ENCODE assay signal across 8 cellular contexts in genomic region chr17:51153210-51154072, GRCh38. TPM values are rescaled to one million over a fixed set of nuclear protein-coding genes. Genes with fewer than 3 reads are reported as not detected.
A peak's percentile ranks its signal among the peaks of the same experiment; 100 is the strongest.
DNase-seq lines count a peak whose midpoint lies in the region; ATAC-seq and TF ChIP-seq lines count a peak whose summit lies in the region.

Gene NME1, plus strand, starts transcription at chr17:51153559. Its CDS starts 2,096 bp downstream, at chr17:51155655.

- H3K9me3 ChIP-seq in OCI-LY1 (ENCODE audit: low read length) (no peaks in the 10 kb centered on the region), mononuclear cell (ENCODE audit: low read depth, low read length) (no peaks in the 10 kb centered on the region)

- H3K79me2 ChIP-seq in OCI-LY1 (ENCODE audit: insufficient read depth, low read length), result peaks cover 37% of the 10 kb centered on the region

- DNase-seq in DMS114 treated with DMSO at 0.1 percent for 48 hours (lab: John Stamatoyannopoulos, UW; ENCODE audit: unreplicated experiment) (peak; percentile 97), HuH-7 (ENCODE audit: low spot score) (peak; percentile 97), epithelial cell of esophagus (ENCODE audit: low read depth) (peak; percentile 100)
- peak; percentile 100 for DNase-seq in activated CD8-positive, alpha-beta memory T cell treated with anti-CD3 and anti-CD28 coated beads, Interleukin-2, amount 50 U/mL, for 48 hours
- peak; percentile 88 to 96 for DNase-seq in stimulated activated CD8-positive, alpha-beta memory T cell treated with anti-CD3 and anti-CD28 coated beads, Interleukin-4, amount 100 ng/mL, for 1 hour (ENCODE audit: low read depth in 2 of 2, low spot score in 1 of 2)

- H4K20me1 ChIP-seq in OCI-LY1 (ENCODE audit: insufficient read depth, low read length), result no peaks in the 10 kb centered on the region

- H3F3A ChIP-seq in OCI-LY1 (ENCODE audit: insufficient read depth, low read length), result no peaks in the 10 kb centered on the region

- H3K9me2 ChIP-seq in OCI-LY1 (ENCODE audit: low read depth, low read length), result no peaks in the 10 kb centered on the region

- ATAC-seq in GM21515 (IDR thresholded peaks at IDR 0.05; ENCODE audit: unreplicated experiment), result peak; percentile 89

- H3K36me3 ChIP-seq in OCI-LY1 (ENCODE audit: insufficient read depth, low read length), result peaks cover 36% of the 10 kb centered on the region

- peak within 1 kb of the TSS; percentile 95 for H3K4me2 ChIP-seq in OCI-LY1 (ENCODE audit: low read length)

- H3K27me3 ChIP-seq in OCI-LY1 (ENCODE audit: insufficient read depth, low read length), result no peaks in the 10 kb centered on the region
- H3K27me3 ChIP-seq in mononuclear cell (ENCODE audit: insufficient read depth, low read length), result no peaks in the 10 kb centered on the region

- H3K27ac ChIP-seq in OCI-LY1 (ENCODE audit: low read depth, low read length, poor library complexity, severe bottlenecking), result peak within 1 kb of the TSS; percentile 37

- TF ChIP-seq CTCF in OCI-LY1 (IDR thresholded peaks at IDR 0.05; ENCODE audit: low read length) (peak; percentile 92), epithelial cell of esophagus (IDR thresholded peaks at IDR 0.05; ENCODE audit: insufficient read depth, low read depth, low read length, missing control alignments) (peak; percentile 94)

- H2AFZ ChIP-seq in OCI-LY1 (ENCODE audit: low read length), result no peak within 1 kb of the TSS

- H3K4me1 ChIP-seq in OCI-LY1 (ENCODE audit: insufficient read depth, low read length, severe bottlenecking) (peaks cover 26% of the 10 kb centered on the region), mononuclear cell (ENCODE audit: insufficient read depth, low read length) (peaks cover 23% of the 10 kb centered on the region)

- H3K9ac ChIP-seq in OCI-LY1 (ENCODE audit: low read length), result peak within 1 kb of the TSS; percentile 87

- H3K4me3 ChIP-seq in OCI-LY1 (ENCODE audit: low read depth, low read length, poor library complexity, severe bottlenecking) (peak within 1 kb of the TSS; percentile 73), epithelial cell of esophagus (ENCODE audit: low read length) (peak within 1 kb of the TSS; percentile 89), mononuclear cell (ENCODE audit: low read length) (peak within 1 kb of the TSS; percentile 60)

RNA-seq across cellular contexts. Expression of gene NME1, which starts in this region (rescaled TPM):
- 6.7 TPM for total RNA-seq in mononuclear cell

Comparison
In these comparisons a context has a peak if more than half of its experiments do, and no peak if none do; other contexts are left out.
1. Peak in every context shown above with its lines: DNase-seq, ATAC-seq, H3K4me3 ChIP-seq and H3K27ac ChIP-seq.